In the genomic region with DNA sequence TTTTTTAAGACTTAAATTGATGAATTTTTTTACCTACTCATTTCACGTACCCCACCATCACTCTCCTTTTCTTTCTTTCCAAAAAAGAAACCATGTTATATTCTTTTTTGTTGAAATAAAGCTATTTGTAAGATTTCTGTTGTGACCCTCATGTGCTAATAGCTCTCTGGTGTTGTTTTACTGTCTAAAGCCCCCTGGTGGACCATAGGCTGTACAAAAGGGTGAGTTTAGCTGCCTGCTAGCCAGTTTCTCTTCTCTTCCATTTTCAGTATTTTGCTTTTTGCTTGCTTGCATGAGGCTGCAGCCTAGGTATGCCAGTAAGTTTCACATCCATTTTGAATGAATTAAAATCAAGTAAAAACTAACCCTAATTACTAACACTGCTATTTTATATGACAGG, we compare ENCODE assay signal across 11 cellular contexts. TPM values are rescaled to one million over a fixed set of nuclear protein-coding genes. Genes with fewer than 3 reads are reported as not detected.
DNase-seq lines count a peak whose midpoint lies in the region; ATAC-seq and TF ChIP-seq lines count a peak whose summit lies in the region.
"Had no signal": no experiment of that assay in that cellular context is flagged by ENCODE, and none has a peak within 500 bp of the region (broad histone marks: within the 10 kb centered on the region; RNA-seq: fewer than 3 reads in every experiment).

No MANE protein-coding gene starts in this region.

- H3K4me1 ChIP-seq in A673 (ENCODE audit: insufficient read depth, low read length, poor library complexity, severe bottlenecking) (peaks cover 8% of the 10 kb centered on the region), aorta (ENCODE audit: control insufficient read depth in 1 of 2, insufficient read depth in 2 of 2, low read length in 2 of 2) (peaks cover 0 to 1% of the 10 kb centered on the region in 2 donors)

- POLR2A ChIA-PET in A673 (lab: Charles Lee; ENCODE audit: low non-redundant PET) = no interaction called here

- ATAC-seq in aorta (ENCODE audit: low FRiP score) (no peak), HG02973 (IDR thresholded peaks at IDR 0.05; ENCODE audit: unreplicated experiment) (no peak)

- H3K36me3 ChIP-seq in A673 (ENCODE audit: insufficient read depth, low read length, poor library complexity, severe bottlenecking) = no peaks in the 10 kb centered on the region
- no peaks in the 10 kb centered on the region for H3K36me3 ChIP-seq in aorta (ENCODE audit: control insufficient read depth in 1 of 2, insufficient read depth in 2 of 2, low read length in 1 of 2)

- no TSS peak for BruUV-seq in A673 (replicated peaks; lab: Mats Ljungman, UMichigan)

- H3K4me3 ChIP-seq in A673 (ENCODE audit: low read depth, low read length, poor library complexity, severe bottlenecking) (no peak overlapping the region), epithelial cell of proximal tubule (ENCODE audit: low read depth, low read length) (no peak overlapping the region), aorta (ENCODE audit: low read length in 2 of 2) (no peak overlapping the region)

- peak; percentile 41 for DNase-seq in A673 (ENCODE audit: low spot score)
- peak; percentile 34 for DNase-seq in RKO (ENCODE audit: low spot score)
- DNase-seq in epithelial cell of proximal tubule (ENCODE audit: low read depth) = no peak
- no peak for DNase-seq in COR-L47 (lab: John Stamatoyannopoulos, UW)
- DNase-seq in aorta = no peak
- DNase-seq in anterior cingulate cortex (lab: John Stamatoyannopoulos, UW) = no peak
- DNase-seq: activated effector memory CD4-positive, alpha-beta T cell treated with anti-CD3 and anti-CD28 coated beads, Interleukin-2, amount 50 U/mL, for 16 hours; DMS153; NCI-H2107 had no signal

- H3K9me3 ChIP-seq in A673 (ENCODE audit: low read depth, low read length, poor library complexity, severe bottlenecking) = no peaks in the 10 kb centered on the region
- H3K9me3 ChIP-seq in aorta (ENCODE audit: control insufficient read depth, low read length) = no peaks in the 10 kb centered on the region

- 0 to 51% methylated on average over 1 of the region's 1 CpG for WGBS in aorta, 2 donors

- H3K27ac ChIP-seq in A673 (ENCODE audit: low read depth, low read length, poor library complexity, severe bottlenecking) (no peak overlapping the region), aorta (ENCODE audit: low read depth in 1 of 2, low read length in 2 of 2) (no peak overlapping the region)

- intact Hi-C loops in A673 (cut with micrococcal nuclease; ENCODE audit: unreplicated experiment) (no loop called here), aorta (cut with DNase I) (no loop called here)

- CTCF ChIA-PET in A673 (lab: Charles Lee) = interaction anchor here (0.6 to 5.1 kb wide), 5 partner anchors 14 to 132 kb away, joined by 5 to 108 read pairs (median 8); no protein-coding TSS in a partner anchor

- TF ChIP-seq CTCF in A673 (conservative IDR thresholded peaks at IDR 0.05; ENCODE audit: low read depth, low read length) (peak; percentile 59), GM12873 (IDR thresholded peaks at IDR 0.05; ENCODE audit: insufficient read depth, low read depth, low read length, missing control alignments) (peak; percentile 40), epithelial cell of proximal tubule (conservative IDR thresholded peaks at IDR 0.05; ENCODE audit: low read depth, low read length) (peak; percentile 33)

- H3K27me3 ChIP-seq in A673 (replicated peaks; ENCODE audit: insufficient read depth, low read depth, low read length, poor library complexity) = no peaks in the 10 kb centered on the region
- no peaks in the 10 kb centered on the region for H3K27me3 ChIP-seq in aorta (ENCODE audit: control insufficient read depth in 1 of 2, insufficient read depth in 2 of 2, low read length in 1 of 2)

RNA-seq across cellular contexts. Expression of a gene that starts 15.6 kb away (rescaled TPM):
- total RNA-seq in A673 (2021) = 65.2 and 76.2 TPM in 2 replicates
- total RNA-seq in epithelial cell of proximal tubule = 89.4 and 101 TPM in 2 replicates
- total RNA-seq in aorta = 100 to 1,000 TPM; 107 to 112 TPM
- polyA plus RNA-seq in aorta = 100 to 1,000 TPM in 1 of 2 donors, 10 to 100 TPM in 1; 95.8 to 141 TPM

RNA-seq across cellular contexts. Expression of a gene that starts 28.6 kb away (rescaled TPM):
- total RNA-seq in A673 (2021) = 4.1 and 7.5 TPM in 2 replicates
- total RNA-seq in epithelial cell of proximal tubule = 2.4 and 2.5 TPM in 2 replicates
- total RNA-seq in aorta = 10 to 100 TPM in 1 of 2 donors, 1 to 10 TPM in 1; 8.9 to 49.0 TPM
- polyA plus RNA-seq in aorta = 10 to 100 TPM in 1 of 2 donors, 1 to 10 TPM in 1; 4.4 to 21.2 TPM

Comparison
In these comparisons a context has a peak if more than half of its experiments do, and no peak if none do; other contexts are left out.
1. DNase-seq: peak in A673 (single experiment) and RKO (single experiment); none in epithelial cell of proximal tubule (single experiment), COR-L47 (single experiment), aorta (0 of 2) and anterior cingulate cortex (0 of 58).
2. Peak in every context shown above with its lines, with median percentiles within 50 percentile points of each other: CTCF ChIP-seq.